Comparison of ENCODE assay signal across 25 cellular contexts in the genomic region with DNA sequence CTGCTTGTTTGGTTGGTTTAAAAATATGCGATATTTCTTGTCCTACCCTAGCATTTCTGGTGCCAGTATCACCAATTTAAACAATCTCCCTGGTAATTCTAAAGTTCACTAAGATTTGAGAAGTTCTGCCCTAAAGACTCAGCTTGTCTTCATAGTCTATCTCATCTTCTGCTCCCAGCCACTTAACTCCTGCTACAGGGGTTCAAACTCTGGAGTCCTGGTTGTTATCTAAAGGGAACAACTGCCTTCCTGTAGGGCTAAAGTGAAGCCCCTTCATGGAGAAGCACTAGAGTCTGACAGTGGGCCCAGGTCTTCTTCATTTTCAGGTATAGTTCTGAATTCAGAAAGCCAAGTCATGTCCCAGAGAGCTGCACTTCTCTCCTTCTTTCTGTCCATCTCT.
"Had no signal": no experiment of that assay in that cellular context is flagged by ENCODE, and none has a peak within 500 bp of the region (broad histone marks: within the 10 kb centered on the region; RNA-seq: fewer than 3 reads in every experiment).

No MANE protein-coding gene starts in this region.

- ATAC-seq: activated T-helper 17 cell treated with anti-CD3 and anti-CD28 coated beads, Interleukin-2, amount 50 U/mL, for 72 hours; esophagus mucosa; WTC11 had no signal

- H3K36me3 ChIP-seq: brain microvascular endothelial cell had no signal

- H3K27me3 ChIP-seq: brain microvascular endothelial cell had no signal

- H3K4me3 ChIP-seq: coronary artery, dorsolateral prefrontal cortex had no signal

- DNase-seq: activated CD4-positive, alpha-beta memory T cell treated with anti-CD3 and anti-CD28 coated beads, Interleukin-2, amount 10 ng/mL, durations not matched to agents 7 days and 5 days; activated CD4-positive, alpha-beta T cell treated with anti-CD3 and anti-CD28 coated beads for 1 hour; activated CD4-positive, alpha-beta T cell treated with anti-CD3 and anti-CD28 coated beads for 4 hours; activated CD4-positive, alpha-beta T cell treated with anti-CD3 and anti-CD28 coated beads, Interleukin-2, amount 10 ng/mL, durations not matched to agents 7 days and 5 days; activated CD4-positive, alpha-beta T cell treated with anti-CD3 and anti-CD28 coated beads, Interleukin-2, amount 50 U/mL, for 4 hours; activated CD8-positive, alpha-beta memory T cell treated with anti-CD3 and anti-CD28 coated beads, Interleukin-2, amount 50 U/mL, for 48 hours; activated effector memory CD4-positive, alpha-beta T cell treated with Interleukin-2 at 50 U/mL for 16 hours; activated gamma-delta T cell treated with Interleukin-2 at 50 U/mL for 16 hours; activated naive CD4-positive, alpha-beta T cell treated with anti-CD3 and anti-CD28 coated beads, Interleukin-2, amount 50 U/mL, for 16 hours; activated naive CD4-positive, alpha-beta T cell treated with Interleukin-2 at 50 U/mL for 16 hours; activated T-cell treated with anti-CD3 and anti-CD28 coated beads for 4 hours; activated T-cell treated with anti-CD3 and anti-CD28 coated beads, Interleukin-2, amount 50 U/mL, for 24 hours; amniotic stem cell; anterior cingulate cortex; brain microvascular endothelial cell; dorsolateral prefrontal cortex; effector memory CD4-positive, alpha-beta T cell; endodermal cell; foreskin fibroblast; head of caudate nucleus; T-helper 2 cell had no signal
